8 cellular contexts compared by ENCODE assay signal in the genomic region with DNA sequence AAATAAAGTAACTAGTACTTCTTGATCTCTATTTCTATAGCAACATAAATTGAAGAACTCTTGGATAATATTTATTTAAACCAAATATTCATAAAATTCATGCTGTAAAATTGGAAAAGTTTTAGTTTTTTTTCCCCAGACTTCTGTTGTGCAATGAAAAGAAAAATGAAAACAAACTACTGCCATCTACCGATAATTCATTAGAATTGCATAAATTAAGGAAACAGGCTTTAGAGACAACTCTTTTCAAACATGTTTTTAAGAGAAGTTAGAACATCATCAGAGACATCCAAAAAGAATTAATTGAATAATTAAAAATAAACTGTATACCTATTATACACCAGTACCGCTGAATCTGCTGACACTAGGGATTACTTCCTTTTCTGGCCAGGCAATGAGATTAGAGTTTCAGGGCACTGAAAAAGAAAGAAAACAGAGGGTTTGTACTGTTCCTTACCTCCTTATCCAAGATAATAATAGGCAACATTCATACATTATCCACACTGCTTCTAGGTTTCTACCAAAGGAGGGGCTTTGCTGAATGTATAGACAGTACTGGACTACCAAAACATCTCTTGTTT. TPM values are rescaled to one million over a fixed set of nuclear protein-coding genes. Genes with fewer than 3 reads are reported as not detected.
A peak's percentile ranks its signal among the peaks of the same experiment; 100 is the strongest.
DNase-seq lines count a peak whose midpoint lies in the region; ATAC-seq and TF ChIP-seq lines count a peak whose summit lies in the region.

No MANE protein-coding gene starts in this region.

- H3K4me3 ChIP-seq in upper lobe of left lung, result no peak overlapping the region

- peaks cover 6 to 12% (median 8%) of the 10 kb centered on the region in 4 donors for H3K4me1 ChIP-seq in upper lobe of left lung

- no peak overlapping the region for H3K27ac ChIP-seq in upper lobe of left lung

- no peak for TF ChIP-seq EP300 in upper lobe of left lung (IDR thresholded peaks at IDR 0.05)

- DNase-seq in AG08395 (ENCODE audit: low spot score) (peak; percentile 16), GM20000 (ENCODE audit: low spot score) (no peak), SKM-1 treated with dmso at 0.1 percent for 144 hours (lab: John Stamatoyannopoulos, UW; ENCODE audit: unreplicated experiment) (peak; percentile 29), globus pallidus (ENCODE audit: low spot score) (peak; percentile 75), upper lobe of left lung (no peak), ecto neural progenitor cell (ENCODE audit: low spot score) (no peak)

- WGBS in upper lobe of left lung, 2 donors, result 16 to 23% methylated on average over 2 of the region's 2 CpGs

- TF ChIP-seq POLR2A in upper lobe of left lung (IDR thresholded peaks at IDR 0.05) (no peak), GM18505 (IDR thresholded peaks at IDR 0.05; ENCODE audit: borderline replicate concordance, extremely low read depth, insufficient read depth, insufficient read length) (no peak)

- H3K36me3 ChIP-seq in upper lobe of left lung, result no peaks in the 10 kb centered on the region

- TF ChIP-seq CTCF in GM20000 (IDR thresholded peaks at IDR 0.05; ENCODE audit: extremely low read depth, missing control alignments) (peak; percentile 22), upper lobe of left lung (IDR thresholded peaks at IDR 0.05) (peak; percentile 8 to 66 (median 44))

- no peaks in the 10 kb centered on the region for H3K9me3 ChIP-seq in upper lobe of left lung

- H3K27me3 ChIP-seq in upper lobe of left lung, result no peaks in the 10 kb centered on the region

- no peak for ATAC-seq in upper lobe of left lung (ENCODE audit: low FRiP score in 2 of 2)
- no peak for ATAC-seq in GM19397 (IDR thresholded peaks at IDR 0.05; ENCODE audit: unreplicated experiment)
- no peak for ATAC-seq in GM18505 (IDR thresholded peaks at IDR 0.05; ENCODE audit: unreplicated experiment)

RNA-seq across cellular contexts. Expression of a gene that starts 4.9 kb away (rescaled TPM):
- 10 to 100 TPM in 1 of 6 donors, 1 to 10 TPM in 5; 3.5 to 52.4 (median 4.4) TPM for total RNA-seq in upper lobe of left lung

RNA-seq across cellular contexts. Expression of a gene that starts 5.1 kb away (rescaled TPM):
- total RNA-seq in upper lobe of left lung, result 10 to 100 TPM in 4 of 6 donors, 1 to 10 TPM in 2; 1.6 to 18.9 (median 13.8) TPM

Comparison
In these comparisons a context has a peak if more than half of its experiments do, and no peak if none do; other contexts are left out.
1. DNase-seq: peak in AG08395 (single experiment), SKM-1 treated with dmso at 0.1 percent for 144 hours (single experiment) and globus pallidus (single experiment); none in GM20000 (single experiment), upper lobe of left lung (0 of 2) and ecto neural progenitor cell (single experiment).